In genomic region chr6:134172020-134172766, GRCh38 we compare ENCODE assay signal across 13 cellular contexts.
A peak's percentile ranks its signal among the peaks of the same experiment; 100 is the strongest.
DNase-seq lines count a peak whose midpoint lies in the region; ATAC-seq, FAIRE-seq and TF ChIP-seq lines count a peak whose summit lies in the region.
"Had no signal": no experiment of that assay in that cellular context is flagged by ENCODE, and none has a peak within 500 bp of the region (broad histone marks: within the 10 kb centered on the region; RNA-seq: fewer than 3 reads in every experiment).

No MANE protein-coding gene starts in this region.

- peak overlapping the region in 1 of 2 donors; percentile 62 for H3K27ac Mint-ChIP-seq in T-cell
- H3K27ac Mint-ChIP-seq: naive B cell had no signal

- FAIRE-seq in pancreas (lab: Jason Lieb, UNC) = no peak
- FAIRE-seq: H1 had no signal

- peak overlapping the region; percentile 75 to 96 (median 86) for H3K4me2 ChIP-seq in BLaER1 treated with 17β-estradiol and CSF1 and Interleukin-3, amounts not matched to agents 10 nM and 100 nM

- peaks cover 0 to 14% (median 9%) of the 10 kb centered on the region in 11 experiments; a peak in 15 of 22 replicates for H3K27me3 ChIP-seq in BLaER1 treated with 17β-estradiol and CSF1 and Interleukin-3, amounts not matched to agents 10 nM and 100 nM
- H3K27me3 ChIP-seq in esophagus (ENCODE audit: control insufficient read depth in 1 of 2, insufficient read depth in 2 of 2, low read length in 2 of 2) (no peaks in the 10 kb centered on the region), pancreas (no peaks in the 10 kb centered on the region)

- H3K27ac ChIP-seq in BLaER1 treated with 17β-estradiol and CSF1 and Interleukin-3, amounts not matched to agents 10 nM and 100 nM = peak overlapping the region in 4 of 11 experiments; percentile 96 to 100 (median 99); a peak in 7 of 22 replicates
- H3K27ac ChIP-seq in esophagus (ENCODE audit: low read depth in 2 of 2, low read length in 1 of 2) (no peak overlapping the region), pancreas (peak overlapping the region in 3 of 4 donors; percentile 16 to 99 (median 99))

- H3K4me1 Mint-ChIP-seq in T-cell = peaks cover 60 to 64% (median 62%) of the 10 kb centered on the region in 3 donors

- H3K9me3 ChIP-seq in BLaER1 treated with 17β-estradiol and CSF1 and Interleukin-3, amounts not matched to agents 10 nM and 100 nM (replicated peaks in 1 of 11) = no peaks in the 10 kb centered on the region
- H3K9me3 ChIP-seq in esophagus (ENCODE audit: control insufficient read depth in 2 of 2, insufficient read depth in 1 of 2, low read depth in 1 of 2, low read length in 1 of 2) = no peaks in the 10 kb centered on the region
- H3K9me3 ChIP-seq in pancreas = no peaks in the 10 kb centered on the region

- H3K9me3 Mint-ChIP-seq in T-cell = no peaks in the 10 kb centered on the region
- H3K9me3 Mint-ChIP-seq: naive B cell had no signal

- peaks cover 48% of the 10 kb centered on the region for H3K36me3 Mint-ChIP-seq in T-cell

- POLR2A ChIA-PET in T-cell (lab: Charles Lee) (interaction anchor here in 1 of 2 donors (0.6 kb wide), 1 partner anchor 701 kb away, joined by 3 read pairs; no protein-coding TSS in a partner anchor), GM10248 (lab: Yijun Ruan, JAX) (no interaction called here)

- intact Hi-C loops in pancreas (cut with DNase I) = loop anchor here in 2 of 3 donors (5.0 to 10.0 kb wide), 4 partner anchors 203 to 470 kb away; no protein-coding TSS in a partner anchor

- peaks cover 58 to 63% (median 62%) of the 10 kb centered on the region in 11 experiments for H3K36me3 ChIP-seq in BLaER1 treated with 17β-estradiol and CSF1 and Interleukin-3, amounts not matched to agents 10 nM and 100 nM
- H3K36me3 ChIP-seq in esophagus (ENCODE audit: control insufficient read depth in 2 of 2, insufficient read depth in 2 of 2, low read length in 1 of 2) = peaks cover 18 to 19% of the 10 kb centered on the region in 2 donors
- H3K36me3 ChIP-seq in pancreas = peaks cover 2 to 48% (median 35%) of the 10 kb centered on the region in 3 donors

- peak overlapping the region; percentile 94 to 99 (median 97) for H3K4me3 Mint-ChIP-seq in T-cell

- H3K4me1 ChIP-seq in BLaER1 treated with 17β-estradiol and CSF1 and Interleukin-3, amounts not matched to agents 10 nM and 100 nM = peaks cover 23 to 63% (median 53%) of the 10 kb centered on the region in 10 experiments
- H3K4me1 ChIP-seq in esophagus (ENCODE audit: control insufficient read depth in 2 of 2, insufficient read depth in 2 of 2, low read length in 1 of 2) (peaks cover 2 to 7% of the 10 kb centered on the region in 2 donors), pancreas (peaks cover 7 to 12% (median 10%) of the 10 kb centered on the region in 3 donors)

- no peak for DNase-seq in T-cell
- DNase-seq in pancreas = no peak
- DNase-seq in GM10248 (ENCODE audit: extremely low spot score) = no peak
- DNase-seq in T-helper 9 cell = no peak
- DNase-seq in NCI-H2107 (lab: John Stamatoyannopoulos, UW) = no peak
- no peak for DNase-seq in SIG-M5 (lab: John Stamatoyannopoulos, UW)
- DNase-seq: aorta, KBM-7, naive B cell, SHP77 had no signal

- peak overlapping the region; percentile 89 to 100 (median 93); a peak in 20 of 22 replicates for H3K9ac ChIP-seq in BLaER1 treated with 17β-estradiol and CSF1 and Interleukin-3, amounts not matched to agents 10 nM and 100 nM

- ATAC-seq in T-cell (replicated peaks in 1 of 4) (no peak), pancreas (no peak)

- no peaks in the 10 kb centered on the region for H3K27me3 Mint-ChIP-seq in T-cell
- H3K27me3 Mint-ChIP-seq: naive B cell had no signal

- CTCF ChIA-PET in T-cell (lab: Charles Lee) = interaction anchor here in 1 of 2 donors (0.8 to 2.0 kb wide), 3 partner anchors 468 to 768 kb away, joined by 3 to 12 read pairs (median 4); no protein-coding TSS in a partner anchor
- CTCF ChIA-PET in GM10248 (lab: Yijun Ruan, JAX) = interaction anchor here (1.1 to 2.1 kb wide), 4 partner anchors 469 to 769 kb away, joined by 3 to 21 read pairs (median 6); no protein-coding TSS in a partner anchor

- WGBS in esophagus, 2 donors = 43 to 50% methylated on average over 11 of the region's 11 CpGs
- WGBS in pancreas, 2 donors = 9 to 14% methylated on average over 11 of the region's 11 CpGs

- H3K4me3 ChIP-seq in BLaER1 treated with 17β-estradiol and CSF1 and Interleukin-3, amounts not matched to agents 10 nM and 100 nM = peak overlapping the region; percentile 73 to 90 (median 80); a peak in 19 of 20 replicates
- H3K4me3 ChIP-seq in esophagus (ENCODE audit: low read depth in 1 of 2, low read length in 2 of 2) (peak overlapping the region; percentile 38 to 87), pancreas (peak overlapping the region; percentile 69 to 97 (median 80))

- peaks cover 38 to 72% (median 52%) of the 10 kb centered on the region in 11 experiments for H4K20me1 ChIP-seq in BLaER1 treated with 17β-estradiol and CSF1 and Interleukin-3, amounts not matched to agents 10 nM and 100 nM

- no peak for TF ChIP-seq CTCF in pancreas (IDR thresholded peaks at IDR 0.05)
- no peak for TF ChIP-seq CTCF in GM10248 (IDR thresholded peaks at IDR 0.05; ENCODE audit: control extremely low read depth, extremely low read depth, low read depth, missing control alignments)

Comparison
In these comparisons a context has a peak if more than half of its experiments do, and no peak if none do; other contexts are left out.
1. H3K27ac ChIP-seq: peak in pancreas (3 of 4); none in esophagus (0 of 2).
2. Peak in every context shown above with its lines, with median percentiles within 50 percentile points of each other: H3K4me3 ChIP-seq.